In the genomic region with DNA sequence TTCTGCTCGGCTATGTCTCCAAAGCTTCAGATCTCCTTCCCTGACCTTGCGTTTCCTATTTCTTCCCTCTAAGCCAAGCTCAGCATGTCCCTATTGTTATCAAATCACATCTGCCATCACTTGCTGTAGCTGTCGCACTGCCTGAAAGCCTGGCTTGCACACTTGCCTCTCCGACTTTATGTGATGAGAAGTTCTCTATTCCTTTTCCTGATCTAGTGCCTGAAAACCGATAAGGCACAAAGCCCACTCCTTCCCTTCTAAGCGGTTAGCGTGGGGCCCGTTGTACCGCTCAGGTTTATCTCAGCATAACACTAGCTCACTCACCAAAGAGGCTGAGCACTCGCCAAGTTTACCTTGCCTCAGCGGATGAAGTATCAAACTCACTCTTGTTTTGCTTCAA, we compare ENCODE assay signal across 11 cellular contexts. TPM values are rescaled to one million over a fixed set of nuclear protein-coding genes. Genes with fewer than 3 reads are reported as not detected.
A peak's percentile ranks its signal among the peaks of the same experiment; 100 is the strongest.
DNase-seq lines count a peak whose midpoint lies in the region; ATAC-seq and TF ChIP-seq lines count a peak whose summit lies in the region.
"Had no signal": no experiment of that assay in that cellular context is flagged by ENCODE, and none has a peak within 500 bp of the region (broad histone marks: within the 10 kb centered on the region; RNA-seq: fewer than 3 reads in every experiment).

No MANE protein-coding gene starts in this region.

- no peak overlapping the region for H3K27ac ChIP-seq in mammary epithelial cell (ENCODE audit: insufficient read depth, low read depth, low read length)
- H3K27ac ChIP-seq: Peyer's patch had no signal

- ATAC-seq in GM19324 (IDR thresholded peaks at IDR 0.05; ENCODE audit: low FRiP score, unreplicated experiment) (no peak), HG02973 (IDR thresholded peaks at IDR 0.05; ENCODE audit: unreplicated experiment) (no peak)
- ATAC-seq in activated CD4-positive, CD25-positive, alpha-beta regulatory T cell treated with anti-CD3 and anti-CD28 coated beads, Interleukin-2, amount 50 U/mL, for 24 hours = no peak

- CTCF ChIA-PET in mammary epithelial cell (lab: Charles Lee; ENCODE audit: low non-redundant PET) = no interaction called here

- intact Hi-C loops in mammary epithelial cell (cut with micrococcal nuclease) = loop anchor here (5.0 kb wide), 3 partner anchors 88 to 288 kb away; a partner anchor contains a TSS

- BruUV-seq in mammary epithelial cell (replicated peaks; lab: Mats Ljungman, UMichigan) = no TSS peak

- H3K36me3 Mint-ChIP-seq in neural crest cell (ENCODE audit: low read depth) = peaks cover 9% of the 10 kb centered on the region

- peaks cover 9% of the 10 kb centered on the region for H3K9me3 Mint-ChIP-seq in neural crest cell
- H3K9me3 Mint-ChIP-seq: activated naive CD4-positive, alpha-beta T cell treated with anti-CD3 and anti-CD28 coated beads, Interleukin-2, amount 50 U/mL, for 72 hours had no signal

- in situ Hi-C loops in mammary epithelial cell (cut with MboI; ENCODE audit: low sequenced_read_pairs in 2 of 2) = no loop called here

- peaks cover 37% of the 10 kb centered on the region for H3K27me3 Mint-ChIP-seq in neural crest cell (ENCODE audit: low read depth)

- dilution Hi-C loops in mammary epithelial cell (cut with HindIII; ENCODE audit: low sequenced_read_pairs) = loop anchor here (10.0 kb wide), 1 partner anchor 190 kb away; no protein-coding TSS in a partner anchor

- no peaks in the 10 kb centered on the region for H3K9me3 ChIP-seq in mammary epithelial cell (replicated peaks; ENCODE audit: insufficient read depth, low read length)
- H3K9me3 ChIP-seq: Peyer's patch had no signal

- TF ChIP-seq CTCF in mammary epithelial cell (conservative IDR thresholded peaks at IDR 0.05 in 1 of 2, IDR thresholded peaks at IDR 0.05 in 1 of 2; ENCODE audit: extremely low read depth in 1 of 2, insufficient read depth in 1 of 2, low read depth in 1 of 2, low read length in 2 of 2) (no peak), neural crest cell (conservative IDR thresholded peaks at IDR 0.05) (no peak)

- peak overlapping the region; percentile 97 for H2AFZ ChIP-seq in mammary epithelial cell (ENCODE audit: low read depth, low read length)

- peak overlapping the region in 2 of 3 experiments; percentile 8 to 63 for H3K4me3 ChIP-seq in mammary epithelial cell (replicated peaks in 1 of 3; ENCODE audit: insufficient read depth in 1 of 3, low read depth in 2 of 3, low read length in 3 of 3)

- 32% methylated on average over 11 of the region's 11 CpGs for WGBS in mammary epithelial cell (ENCODE audit: low coverage, missing lambda C conversion rate)

- H3K4me1 Mint-ChIP-seq in neural crest cell = peaks cover 45% of the 10 kb centered on the region

- H3K27ac Mint-ChIP-seq in neural crest cell (ENCODE audit: unreplicated experiment) = no peak overlapping the region
- H3K27ac Mint-ChIP-seq: activated naive CD4-positive, alpha-beta T cell treated with anti-CD3 and anti-CD28 coated beads, Interleukin-2, amount 50 U/mL, for 72 hours had no signal

- no peaks in the 10 kb centered on the region for H3K27me3 ChIP-seq in mammary epithelial cell (ENCODE audit: insufficient read depth, low read length)

- H3K4me2 ChIP-seq in mammary epithelial cell (ENCODE audit: insufficient read depth, low read depth, low read length) = peak overlapping the region; percentile 88

- H3K36me3 ChIP-seq in mammary epithelial cell (ENCODE audit: insufficient read depth, low read length) = no peaks in the 10 kb centered on the region
- H3K36me3 ChIP-seq: Peyer's patch had no signal

- no peaks in the 10 kb centered on the region for H4K20me1 ChIP-seq in mammary epithelial cell (ENCODE audit: insufficient read depth, low read length)

- H3K4me3 Mint-ChIP-seq in neural crest cell = peak overlapping the region; percentile 84

- H3K4me1 ChIP-seq in mammary epithelial cell (ENCODE audit: insufficient read depth, low read length) = peaks cover 10% of the 10 kb centered on the region

- H3K79me2 ChIP-seq in mammary epithelial cell (ENCODE audit: insufficient read depth, low read length) = no peaks in the 10 kb centered on the region

- peak; percentile 60 for DNase-seq in DMS 273 (lab: John Stamatoyannopoulos, UW; ENCODE audit: unreplicated experiment)
- DNase-seq in DMS 273 treated with DMSO at 0.1 percent for 48 hours (lab: John Stamatoyannopoulos, UW) = no peak
- peak; percentile 62 for DNase-seq in NCI-H69 (lab: John Stamatoyannopoulos, UW)
- DNase-seq in mammary epithelial cell = no peak
- DNase-seq in neural crest cell (ENCODE audit: low read depth, low spot score) = no peak
- DNase-seq: left cardiac atrium had no signal

- no peak overlapping the region for H3K9ac ChIP-seq in mammary epithelial cell (ENCODE audit: insufficient read depth, low read length)

RNA-seq across cellular contexts. Expression of a gene that starts 0.8 kb away (rescaled TPM):
- total RNA-seq in mammary epithelial cell (1 to 10 TPM in 1 of 2 donors, not detected in 1; 1.7 TPM), neural crest cell (10.3 and 12.8 TPM in 2 replicates)
- 5.6 TPM for polyA plus RNA-seq in mammary epithelial cell
- polyA minus RNA-seq in mammary epithelial cell = not detected
- total RNA-seq: left cardiac atrium, Peyer's patch had no signal

RNA-seq across cellular contexts. Expression of a gene that starts 43.2 kb away (rescaled TPM):
- not detected for total RNA-seq in mammary epithelial cell
- not detected for polyA plus RNA-seq in mammary epithelial cell
- polyA minus RNA-seq in mammary epithelial cell = not detected
- total RNA-seq in neural crest cell = not detected in 2 replicates
- total RNA-seq: activated naive CD4-positive, alpha-beta T cell treated with anti-CD3 and anti-CD28 coated beads, Interleukin-2, amount 50 U/mL, for 72 hours; left cardiac atrium; Peyer's patch had no signal

Comparison
In these comparisons a context has a peak if more than half of its experiments do, and no peak if none do; other contexts are left out.
1. DNase-seq: peak in DMS 273 (single experiment) and NCI-H69 (single experiment); none in DMS 273 treated with DMSO at 0.1 percent for 48 hours (single experiment), mammary epithelial cell (single experiment) and neural crest cell (single experiment).